ENCODE assay signal across 22 cellular contexts in the genomic region with DNA sequence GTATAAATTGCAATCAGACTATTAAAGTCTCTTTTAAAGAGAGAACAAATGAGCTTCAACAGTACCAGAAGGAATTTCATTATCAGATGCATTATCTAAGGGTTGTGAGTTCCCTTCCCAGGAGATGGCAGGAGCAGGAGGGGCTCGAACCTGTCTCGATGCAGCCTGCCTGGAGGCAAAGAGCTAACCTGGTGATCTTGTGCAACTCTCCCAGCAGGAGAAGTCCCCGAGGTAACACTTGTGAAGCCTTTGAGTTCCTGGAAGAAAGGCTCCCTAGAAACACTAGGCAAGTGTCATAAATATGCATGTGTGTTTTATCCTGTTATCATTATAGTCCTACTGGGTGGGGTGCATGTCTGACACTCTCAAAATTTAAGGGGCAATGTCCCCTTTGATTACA.
"Had no signal": no experiment of that assay in that cellular context is flagged by ENCODE, and none has a peak within 500 bp of the region (broad histone marks: within the 10 kb centered on the region; RNA-seq: fewer than 3 reads in every experiment).

No MANE protein-coding gene starts in this region.

- ATAC-seq: effector memory CD8-positive, alpha-beta T cell; esophagus mucosa; foreskin keratinocyte; gastrocnemius medialis; gastroesophageal sphincter; heart left ventricle; heart right ventricle had no signal

- DNase-seq: colonic mucosa; cortex of kidney; dermis blood vessel endothelial cell; dorsolateral prefrontal cortex; effector CD4-positive, alpha-beta T cell; effector CD8-positive, alpha-beta T cell; effector memory CD4-positive, alpha-beta T cell; effector memory CD8-positive, alpha-beta T cell; endodermal cell; erythroblast; esophagus squamous epithelium; foreskin fibroblast; foreskin keratinocyte; foreskin melanocyte; gastrocnemius medialis; glutamatergic neuron; heart left ventricle; heart right ventricle had no signal

- H3K27me3 ChIP-seq: colonic mucosa, dorsolateral prefrontal cortex, esophagus squamous epithelium, foreskin keratinocyte, gastrocnemius medialis, gastroesophageal sphincter had no signal

- H3K9me3 ChIP-seq: colonic mucosa, esophagus squamous epithelium, gastrocnemius medialis, gastroesophageal sphincter, heart left ventricle, heart right ventricle had no signal

- H3K27ac ChIP-seq: colonic mucosa, coronary artery, dorsolateral prefrontal cortex, epithelial cell of prostate, esophagus squamous epithelium, foreskin keratinocyte, gastrocnemius medialis, gastroesophageal sphincter, heart left ventricle, heart right ventricle had no signal

- H3K36me3 ChIP-seq: colonic mucosa, esophagus squamous epithelium, gastrocnemius medialis, gastroesophageal sphincter, heart left ventricle, heart right ventricle had no signal

- H3K4me1 ChIP-seq: colonic mucosa, esophagus squamous epithelium, foreskin keratinocyte, gastrocnemius medialis, gastroesophageal sphincter, heart left ventricle, heart right ventricle had no signal

- H3K4me3 ChIP-seq: colonic mucosa, coronary artery, dorsolateral prefrontal cortex, esophagus squamous epithelium, gastrocnemius medialis, gastroesophageal sphincter, heart left ventricle, heart right ventricle had no signal
